In the genomic region with DNA sequence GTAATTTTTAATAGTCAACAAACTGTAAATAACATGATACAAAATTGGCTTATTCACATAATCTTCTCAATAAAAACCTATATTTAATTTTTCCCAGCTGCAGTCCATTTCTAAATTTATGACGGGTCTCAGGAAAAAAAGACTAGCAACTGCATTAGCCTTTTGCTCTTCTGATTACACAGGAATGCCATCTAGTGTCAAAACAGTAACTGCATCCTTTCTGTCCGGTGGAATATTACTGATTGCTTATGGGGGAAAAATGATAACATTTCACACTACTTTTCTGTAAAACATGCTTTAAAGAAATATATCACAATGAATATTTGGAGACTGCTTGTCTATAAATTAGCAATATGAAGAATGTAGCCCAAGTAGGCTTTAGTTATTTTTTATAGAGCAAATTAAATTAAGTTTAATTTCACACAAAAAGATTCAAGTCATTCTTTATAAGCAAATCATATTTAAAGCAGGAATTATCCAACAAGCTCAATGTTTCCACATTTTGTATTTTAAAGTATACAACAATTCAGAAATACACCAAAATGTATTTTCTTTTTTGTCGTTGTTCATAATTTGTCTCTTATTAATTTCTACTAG, we compare ENCODE assay signal across 8 cellular contexts.
A peak's percentile ranks its signal among the peaks of the same experiment; 100 is the strongest.
DNase-seq lines count a peak whose midpoint lies in the region; ATAC-seq and TF ChIP-seq lines count a peak whose summit lies in the region.

No MANE protein-coding gene starts in this region.

- H3K9me3 ChIP-seq in MM.1S (replicated peaks; ENCODE audit: insufficient read depth, low read length), result no peaks in the 10 kb centered on the region

- H3K79me2 ChIP-seq in MM.1S (ENCODE audit: low read length), result no peaks in the 10 kb centered on the region

- no peaks in the 10 kb centered on the region for H4K20me1 ChIP-seq in MM.1S (ENCODE audit: insufficient read depth, low read length)

- TF ChIP-seq CTCF in MM.1S (IDR thresholded peaks at IDR 0.05; ENCODE audit: low read length), result peak; percentile 67

- H3K4me2 ChIP-seq in MM.1S (ENCODE audit: low read depth, low read length), result no peak overlapping the region

- H3K9me2 ChIP-seq in MM.1S (replicated peaks; ENCODE audit: insufficient read depth, low read length), result no peaks in the 10 kb centered on the region

- no peak overlapping the region for H3K9ac ChIP-seq in MM.1S (ENCODE audit: low read length)

- ATAC-seq in HG03139 (IDR thresholded peaks at IDR 0.05; ENCODE audit: unreplicated experiment) (no peak), GM18520 (IDR thresholded peaks at IDR 0.05; ENCODE audit: unreplicated experiment) (no peak)

- H3K27me3 ChIP-seq in MM.1S (replicated peaks; ENCODE audit: insufficient read depth, low read length), result no peaks in the 10 kb centered on the region

- no peak overlapping the region for H3K27ac ChIP-seq in MM.1S (ENCODE audit: low read length)

- no peaks in the 10 kb centered on the region for H3K4me1 ChIP-seq in MM.1S (ENCODE audit: low read length)

- no peak overlapping the region for H2AFZ ChIP-seq in MM.1S (ENCODE audit: low read length)

- H3K4me3 ChIP-seq in MM.1S (ENCODE audit: low read length), result no peak overlapping the region

- no peaks in the 10 kb centered on the region for H3F3A ChIP-seq in MM.1S (ENCODE audit: insufficient read depth, low read length)

- H3K36me3 ChIP-seq in MM.1S (replicated peaks; ENCODE audit: insufficient read depth, low read length), result no peaks in the 10 kb centered on the region

- DNase-seq in DMS 273 (lab: John Stamatoyannopoulos, UW; ENCODE audit: unreplicated experiment) (peak; percentile 54), MM.1S (peak; percentile 40), SW 1271 (lab: John Stamatoyannopoulos, UW) (peak; percentile 15 to 60), left kidney (ENCODE audit: low read depth, low spot score) (peak; percentile 57), cortex of kidney (lab: John Stamatoyannopoulos, UW) (no peak), KG1 (lab: John Stamatoyannopoulos, UW) (no peak)

Comparison
In these comparisons a context has a peak if more than half of its experiments do, and no peak if none do; other contexts are left out.
1. DNase-seq: peak in DMS 273 (single experiment), MM.1S (single experiment), SW 1271 (2 of 2) and left kidney (single experiment); none in cortex of kidney (single experiment) and KG1 (single experiment).